17 cellular contexts compared by ENCODE assay signal in the genomic region with DNA sequence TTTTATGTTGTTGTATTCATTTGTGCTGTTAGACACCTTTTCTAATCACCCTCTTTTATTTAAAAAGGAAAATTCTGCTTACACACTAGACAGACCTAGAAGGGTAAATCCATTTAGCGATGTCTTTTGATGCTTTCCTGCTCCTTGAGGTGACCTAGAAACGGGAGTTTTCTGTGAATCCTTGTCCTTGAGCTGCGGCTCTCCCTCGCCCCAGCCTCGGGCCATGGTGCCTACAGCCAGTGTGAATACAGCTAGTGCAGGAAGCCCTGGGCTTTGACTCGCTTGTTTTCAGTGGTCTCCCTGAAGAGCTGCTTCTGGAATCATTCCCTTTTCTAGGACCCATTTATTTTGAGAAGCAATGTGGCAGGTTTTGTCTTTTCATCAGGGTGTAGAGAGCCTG. TPM values are rescaled to one million over a fixed set of nuclear protein-coding genes. Genes with fewer than 3 reads are reported as not detected.
DNase-seq lines count a peak whose midpoint lies in the region; ATAC-seq and TF ChIP-seq lines count a peak whose summit lies in the region.
"Had no signal": no experiment of that assay in that cellular context is flagged by ENCODE, and none has a peak within 500 bp of the region (broad histone marks: within the 10 kb centered on the region; RNA-seq: fewer than 3 reads in every experiment).

No MANE protein-coding gene starts in this region.

- H3K4me3 Mint-ChIP-seq in endothelial cell (ENCODE audit: unreplicated experiment): no peak overlapping the region
- H3K4me3 Mint-ChIP-seq in activated T-cell treated with anti-CD3 and anti-CD28 coated beads, Interleukin-2, amount 50 U/mL, for 72 hours: no peak overlapping the region
- H3K4me3 Mint-ChIP-seq: CD8-positive, alpha-beta T cell had no signal

- no peaks in the 10 kb centered on the region for H3K27me3 ChIP-seq in right atrium auricular region
- H3K27me3 ChIP-seq in parathyroid adenoma (ENCODE audit: control insufficient read depth, insufficient read depth, low read length): no peaks in the 10 kb centered on the region
- H3K27me3 ChIP-seq: SJSA1 had no signal

- no peak overlapping the region for H3K9ac ChIP-seq in parathyroid adenoma

- H3K36me3 ChIP-seq in right atrium auricular region (peaks cover 67% of the 10 kb centered on the region), parathyroid adenoma (ENCODE audit: control insufficient read depth, insufficient read depth, low read length) (no peaks in the 10 kb centered on the region)

- H2AFZ ChIP-seq in parathyroid adenoma: no peak overlapping the region

- peak overlapping the region; percentile 97 for H3K27ac Mint-ChIP-seq in endothelial cell (ENCODE audit: unreplicated experiment)
- no peak overlapping the region for H3K27ac Mint-ChIP-seq in activated T-cell treated with anti-CD3 and anti-CD28 coated beads, Interleukin-2, amount 50 U/mL, for 72 hours
- H3K27ac Mint-ChIP-seq: CD8-positive, alpha-beta T cell had no signal

- no peak for ATAC-seq in Right ventricle myocardium superior (ENCODE audit: poor library complexity)
- ATAC-seq in activated T-cell treated with anti-CD3 and anti-CD28 coated beads, Interleukin-2, amount 50 U/mL, for 72 hours (replicated peaks in 1 of 2): no peak
- ATAC-seq: A549; CD8-positive, alpha-beta T cell; K562 had no signal

- DNase-seq in right atrium auricular region (ENCODE audit: low spot score) (no peak), Right ventricle myocardium superior (no peak), endothelial cell (ENCODE audit: low spot score) (no peak), SHP77 (lab: John Stamatoyannopoulos, UW) (no peak), NOMO-1 treated with DMSO at 0.1 percent for 48 hours (lab: John Stamatoyannopoulos, UW; ENCODE audit: unreplicated experiment) (no peak)
- DNase-seq in activated T-cell treated with anti-CD3 and anti-CD28 coated beads, Interleukin-2, amount 50 U/mL, for 72 hours: no peak
- DNase-seq: CD8-positive, alpha-beta T cell; DMS53; EL; NCI-H1105 treated with DMSO at 0.1 percent for 48 hours; NCI-H1694; NCI-H510A; NCI-H774 had no signal

- TF ChIP-seq CTCF in right atrium auricular region (IDR thresholded peaks at IDR 0.05) (no peak), endothelial cell (IDR thresholded peaks at IDR 0.05; ENCODE audit: unreplicated experiment) (no peak), parathyroid adenoma (IDR thresholded peaks at IDR 0.05) (no peak)

- peak overlapping the region; percentile 78 to 89 for H3K27ac ChIP-seq in right atrium auricular region
- H3K27ac ChIP-seq in parathyroid adenoma: peak overlapping the region; percentile 38
- H3K27ac ChIP-seq: A549, SJSA1 had no signal

- H3K9me3 Mint-ChIP-seq in endothelial cell (ENCODE audit: unreplicated experiment): no peaks in the 10 kb centered on the region
- H3K9me3 Mint-ChIP-seq in activated T-cell treated with anti-CD3 and anti-CD28 coated beads, Interleukin-2, amount 50 U/mL, for 72 hours: no peaks in the 10 kb centered on the region
- H3K9me3 Mint-ChIP-seq: CD8-positive, alpha-beta T cell had no signal

- H3K27me3 Mint-ChIP-seq in endothelial cell (ENCODE audit: unreplicated experiment): peaks cover 7% of the 10 kb centered on the region
- H3K27me3 Mint-ChIP-seq in activated T-cell treated with anti-CD3 and anti-CD28 coated beads, Interleukin-2, amount 50 U/mL, for 72 hours (ENCODE audit: low read depth): no peaks in the 10 kb centered on the region

- peaks cover 13% of the 10 kb centered on the region for H3K4me1 Mint-ChIP-seq in endothelial cell (ENCODE audit: unreplicated experiment)
- H3K4me1 Mint-ChIP-seq in activated T-cell treated with anti-CD3 and anti-CD28 coated beads, Interleukin-2, amount 50 U/mL, for 72 hours (ENCODE audit: low read depth): no peaks in the 10 kb centered on the region

- H3K9me3 ChIP-seq in right atrium auricular region: no peaks in the 10 kb centered on the region
- no peaks in the 10 kb centered on the region for H3K9me3 ChIP-seq in parathyroid adenoma (ENCODE audit: control insufficient read depth, low read length)
- H3K9me3 ChIP-seq: A549, SJSA1 had no signal

- H3K36me3 Mint-ChIP-seq in endothelial cell (ENCODE audit: low read depth, unreplicated experiment): peaks cover 36% of the 10 kb centered on the region
- peaks cover 2 to 8% of the 10 kb centered on the region in 2 donors for H3K36me3 Mint-ChIP-seq in activated T-cell treated with anti-CD3 and anti-CD28 coated beads, Interleukin-2, amount 50 U/mL, for 72 hours (ENCODE audit: insufficient read depth in 2 of 2)

- intact Hi-C loops in Right ventricle myocardium superior (cut with DNase I): no loop called here

- no peak overlapping the region for H3K4me2 ChIP-seq in parathyroid adenoma (ENCODE audit: low read length)
- H3K4me2 ChIP-seq: A549 had no signal

- H3K4me3 ChIP-seq in right atrium auricular region (no peak overlapping the region), parathyroid adenoma (ENCODE audit: low read depth, low read length) (no peak overlapping the region)
- H3K4me3 ChIP-seq: A549, K562, SJSA1 had no signal

- H3K4me1 ChIP-seq in right atrium auricular region (peaks cover 0 to 45% of the 10 kb centered on the region in 2 donors), parathyroid adenoma (no peaks in the 10 kb centered on the region)
- H3K4me1 ChIP-seq: A549, SJSA1 had no signal

- H3K79me2 ChIP-seq in parathyroid adenoma: no peaks in the 10 kb centered on the region

RNA-seq across cellular contexts. Expression of a gene that starts 17.6 kb away (rescaled TPM):
- total RNA-seq in right atrium auricular region: 100 to 1,000 TPM in 1 of 2 donors, 10 to 100 TPM in 1; 95.9 to 128 TPM
- 68.5 TPM for total RNA-seq in Right ventricle myocardium superior
- 132 TPM for total RNA-seq in endothelial cell (ENCODE audit: unreplicated experiment)
- total RNA-seq in activated T-cell treated with anti-CD3 and anti-CD28 coated beads, Interleukin-2, amount 50 U/mL, for 72 hours: 100 to 1,000 TPM in 1 of 2 donors, 10 to 100 TPM in 1; 95.4 to 114 TPM

RNA-seq across cellular contexts. Expression of a gene that starts 46.8 kb away (rescaled TPM):
- total RNA-seq in right atrium auricular region: 10 to 100 TPM; 27.2 to 29.6 TPM
- 52.3 TPM for total RNA-seq in Right ventricle myocardium superior
- 39.5 TPM for total RNA-seq in endothelial cell (ENCODE audit: unreplicated experiment)
- total RNA-seq in activated T-cell treated with anti-CD3 and anti-CD28 coated beads, Interleukin-2, amount 50 U/mL, for 72 hours: 10 to 100 TPM; 40.6 to 44.2 TPM
